ENCODE assay signal across 28 cellular contexts in the genomic region with DNA sequence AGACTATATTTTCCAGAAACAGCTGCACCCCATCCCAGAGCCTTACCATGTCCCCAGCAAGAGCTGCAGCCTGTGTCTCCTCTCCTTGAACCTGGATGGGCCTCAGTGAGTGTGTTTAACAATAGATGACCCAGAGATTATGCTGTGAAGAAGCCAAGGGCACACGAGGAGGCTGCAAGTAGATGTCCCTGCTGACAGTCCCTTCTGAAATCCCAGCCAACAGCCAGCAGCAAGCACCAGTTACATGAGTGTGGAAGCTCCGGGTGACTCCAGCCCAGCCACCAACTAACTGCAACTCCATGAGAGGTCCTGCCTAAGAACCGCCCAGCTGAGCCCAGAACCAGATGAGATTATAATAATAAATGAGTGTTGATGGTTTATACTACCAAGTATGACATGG.
"Had no signal": no experiment of that assay in that cellular context is flagged by ENCODE, and none has a peak within 500 bp of the region (broad histone marks: within the 10 kb centered on the region; RNA-seq: fewer than 3 reads in every experiment).

No MANE protein-coding gene starts in this region.

- H3K4me1 ChIP-seq: foreskin keratinocyte, gastroesophageal sphincter had no signal

- H3K27me3 Mint-ChIP-seq: activated CD4-positive, alpha-beta memory T cell treated with anti-CD3 and anti-CD28 coated beads for 36 hours; activated CD4-positive, alpha-beta T cell treated with anti-CD3 and anti-CD28 coated beads for 36 hours; activated CD4-positive, alpha-beta T cell treated with anti-CD3 and anti-CD28 coated beads, Interleukin-2, amount 10 ng/mL, durations not matched to agents 24 days and 14 days; activated naive CD8-positive, alpha-beta T cell; activated T-helper 17 cell treated with anti-CD3 and anti-CD28 coated beads, Interleukin-2, amount 50 U/mL, for 72 hours; central memory CD8-positive, alpha-beta T cell had no signal

- H3K4me3 Mint-ChIP-seq: activated CD4-positive, alpha-beta memory T cell treated with anti-CD3 and anti-CD28 coated beads for 36 hours; activated CD4-positive, alpha-beta T cell treated with anti-CD3 and anti-CD28 coated beads for 36 hours; activated CD4-positive, alpha-beta T cell treated with anti-CD3 and anti-CD28 coated beads, Interleukin-2, amount 10 ng/mL, durations not matched to agents 24 days and 14 days; activated CD8-positive, alpha-beta T cell treated with anti-CD3 and anti-CD28 coated beads, Interleukin-2, amount 10 ng/mL, durations not matched to agents 7 days and 5 days; activated naive CD8-positive, alpha-beta T cell; activated T-cell treated with anti-CD3 and anti-CD28 coated beads, Interleukin-2, amount 50 U/mL, for 4 hours; activated T-helper 17 cell treated with anti-CD3 and anti-CD28 coated beads, Interleukin-2, amount 50 U/mL, for 72 hours; central memory CD8-positive, alpha-beta T cell; dendritic cell treated with granulocyte-macrophage colony-stimulating factor and Interleukin-4, amounts not matched to agents 40 ng/mL and 50 ng/mL, for 4 days; endodermal cell had no signal

- H3K4me3 ChIP-seq: coronary artery, dorsolateral prefrontal cortex, gastroesophageal sphincter had no signal

- H3K27me3 ChIP-seq: brain microvascular endothelial cell, foreskin keratinocyte, gastroesophageal sphincter had no signal

- ATAC-seq: activated CD4-positive, alpha-beta T cell treated with anti-CD3 and anti-CD28 coated beads for 36 hours; activated CD8-positive, alpha-beta T cell treated with anti-CD3 and anti-CD28 coated beads, Interleukin-2, amount 10 ng/mL, durations not matched to agents 7 days and 5 days; activated T-cell treated with anti-CD3 and anti-CD28 coated beads, Interleukin-2, amount 50 U/mL, for 4 hours; activated T-helper 17 cell treated with anti-CD3 and anti-CD28 coated beads, Interleukin-2, amount 50 U/mL, for 72 hours; esophagus mucosa; foreskin keratinocyte; gastroesophageal sphincter had no signal

- H3K27ac ChIP-seq: brain microvascular endothelial cell, coronary artery, dorsolateral prefrontal cortex, foreskin keratinocyte, gastroesophageal sphincter had no signal

- H3K27ac Mint-ChIP-seq: activated CD4-positive, alpha-beta memory T cell treated with anti-CD3 and anti-CD28 coated beads for 36 hours; activated CD4-positive, alpha-beta T cell treated with anti-CD3 and anti-CD28 coated beads for 36 hours; activated CD4-positive, alpha-beta T cell treated with anti-CD3 and anti-CD28 coated beads, Interleukin-2, amount 10 ng/mL, durations not matched to agents 24 days and 14 days; activated CD8-positive, alpha-beta T cell treated with anti-CD3 and anti-CD28 coated beads, Interleukin-2, amount 10 ng/mL, durations not matched to agents 7 days and 5 days; activated naive CD8-positive, alpha-beta T cell; activated T-helper 17 cell treated with anti-CD3 and anti-CD28 coated beads, Interleukin-2, amount 50 U/mL, for 72 hours; dendritic cell treated with granulocyte-macrophage colony-stimulating factor and Interleukin-4, amounts not matched to agents 40 ng/mL and 50 ng/mL, for 4 days; endodermal cell had no signal

- H3K36me3 ChIP-seq: brain microvascular endothelial cell, gastroesophageal sphincter had no signal

- H3K4me1 Mint-ChIP-seq: central memory CD8-positive, alpha-beta T cell; endodermal cell had no signal

- DNase-seq: activated CD4-positive, alpha-beta memory T cell treated with anti-CD3 and anti-CD28 coated beads for 36 hours; activated CD4-positive, alpha-beta T cell treated with anti-CD3 and anti-CD28 coated beads for 36 hours; activated CD4-positive, alpha-beta T cell treated with anti-CD3 and anti-CD28 coated beads, Interleukin-2, amount 10 ng/mL, durations not matched to agents 24 days and 14 days; activated CD4-positive, CD25-positive, alpha-beta regulatory T cell; activated CD4-positive, CD25-positive, alpha-beta regulatory T cell treated with anti-CD3 and anti-CD28 coated beads, Interleukin-2, amount 50 U/mL, for 72 hours; activated CD8-positive, alpha-beta T cell treated with anti-CD3 and anti-CD28 coated beads, Interleukin-2, amount 10 ng/mL, durations not matched to agents 7 days and 5 days; activated effector memory CD4-positive, alpha-beta T cell treated with Interleukin-2 at 50 U/mL for 16 hours; activated gamma-delta T cell treated with Interleukin-2 at 50 U/mL for 16 hours; activated naive CD4-positive, alpha-beta T cell treated with anti-CD3 and anti-CD28 coated beads, Interleukin-2, amount 50 U/mL, for 16 hours; activated naive CD4-positive, alpha-beta T cell treated with Interleukin-2 at 50 U/mL for 16 hours; activated T-cell treated with anti-CD3 and anti-CD28 coated beads, Interleukin-2, amount 50 U/mL, for 4 hours; amniotic stem cell; anterior cingulate cortex; brain microvascular endothelial cell; dorsolateral prefrontal cortex; effector memory CD4-positive, alpha-beta T cell; endodermal cell; foreskin keratinocyte; T-helper 2 cell had no signal

- FAIRE-seq: astrocyte, bronchial epithelial cell had no signal
